ENCODE assay signal across 20 cellular contexts in the genomic region with DNA sequence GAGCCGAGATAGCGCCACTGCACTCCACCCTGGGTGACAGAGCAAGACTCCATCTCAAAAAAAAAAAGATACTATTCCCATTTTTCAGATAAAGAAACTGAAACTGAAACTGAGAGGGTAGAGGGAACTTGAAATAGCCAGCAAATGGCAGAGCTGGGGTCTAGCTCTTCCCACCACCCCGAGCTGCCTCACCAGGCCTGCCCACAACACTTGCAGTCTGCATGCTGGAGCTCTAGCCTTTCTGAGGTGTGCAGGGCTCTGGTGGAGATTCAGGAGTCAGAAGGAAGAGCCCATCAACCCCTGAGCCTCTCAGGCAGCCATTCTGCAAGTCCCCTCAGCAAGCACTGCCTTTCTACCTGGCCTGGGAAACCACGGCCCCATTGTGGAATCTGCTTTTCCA. TPM values are rescaled to one million over a fixed set of nuclear protein-coding genes. Genes with fewer than 3 reads are reported as not detected.
"Had no signal": no experiment of that assay in that cellular context is flagged by ENCODE, and none has a peak within 500 bp of the region (broad histone marks: within the 10 kb centered on the region; RNA-seq: fewer than 3 reads in every experiment).

No MANE protein-coding gene starts in this region.

- H3K4me3 Mint-ChIP-seq: activated CD4-positive, alpha-beta T cell treated with anti-CD3 and anti-CD28 coated beads, Interleukin-2, amount 10 ng/mL, durations not matched to agents 7 days and 5 days; activated naive CD4-positive, alpha-beta T cell treated with anti-CD3 and anti-CD28 coated beads, Interleukin-2, amount 50 U/mL, for 24 hours; neural progenitor cell; stimulated activated naive CD8-positive, alpha-beta T cell treated with anti-CD3 and anti-CD28 coated beads, Interleukin-15, Interleukin-2, amounts not matched to agents 100 ng/mL and 50 ng/mL, for 24 hours; type B pancreatic cell had no signal

- DNase-seq: activated CD4-positive, alpha-beta T cell treated with anti-CD3 and anti-CD28 coated beads, Interleukin-2, amount 10 ng/mL, durations not matched to agents 7 days and 5 days; activated CD4-positive, CD25-positive, alpha-beta regulatory T cell; activated T-cell treated with anti-CD3 and anti-CD28 coated beads, Interleukin-2, amount 50 U/mL, for 1 hour; amniotic stem cell; colonic mucosa; ovary had no signal

- H3K27ac ChIP-seq: colonic mucosa, neural progenitor cell, ovary, suprapubic skin had no signal

- H3K9me3 Mint-ChIP-seq: activated CD4-positive, alpha-beta T cell treated with anti-CD3 and anti-CD28 coated beads, Interleukin-2, amount 10 ng/mL, durations not matched to agents 7 days and 5 days; activated naive CD4-positive, alpha-beta T cell treated with anti-CD3 and anti-CD28 coated beads, Interleukin-2, amount 50 U/mL, for 24 hours; stimulated activated naive CD8-positive, alpha-beta T cell treated with anti-CD3 and anti-CD28 coated beads, Interleukin-15, Interleukin-2, amounts not matched to agents 100 ng/mL and 50 ng/mL, for 24 hours; type B pancreatic cell had no signal

- H3K36me3 Mint-ChIP-seq: neural progenitor cell, type B pancreatic cell had no signal

- H3K27me3 Mint-ChIP-seq: activated CD4-positive, alpha-beta T cell treated with anti-CD3 and anti-CD28 coated beads, Interleukin-2, amount 10 ng/mL, durations not matched to agents 7 days and 5 days; activated naive CD4-positive, alpha-beta T cell treated with anti-CD3 and anti-CD28 coated beads, Interleukin-2, amount 50 U/mL, for 24 hours; stimulated activated naive CD8-positive, alpha-beta T cell treated with anti-CD3 and anti-CD28 coated beads, Interleukin-15, Interleukin-2, amounts not matched to agents 100 ng/mL and 50 ng/mL, for 24 hours; type B pancreatic cell had no signal

- FAIRE-seq: keratinocyte, TTC549 had no signal

- ATAC-seq: esophagus mucosa, left lobe of liver, sciatic nerve had no signal

- H3K27ac Mint-ChIP-seq: activated CD4-positive, alpha-beta T cell treated with anti-CD3 and anti-CD28 coated beads, Interleukin-2, amount 10 ng/mL, durations not matched to agents 7 days and 5 days; activated naive CD4-positive, alpha-beta T cell treated with anti-CD3 and anti-CD28 coated beads, Interleukin-2, amount 50 U/mL, for 24 hours; neural progenitor cell; stimulated activated naive CD8-positive, alpha-beta T cell treated with anti-CD3 and anti-CD28 coated beads, Interleukin-15, Interleukin-2, amounts not matched to agents 100 ng/mL and 50 ng/mL, for 24 hours; type B pancreatic cell had no signal

RNA-seq across cellular contexts. Expression of gene EDAR, which starts 14.3 kb away (rescaled TPM):
- total RNA-seq: cardiac septum; lung microvascular endothelial cell; pulmonary artery endothelial cell; T-helper 2 cell treated with Interferon-gamma antibody and Interleukin-4, amounts not matched to agents 100 ng/mL and 5 ng/mL, for 36 hours had no signal
